ENCODE assay signal across 32 cellular contexts in genomic region chr19:30924670-30925069, GRCh38.
"Had no signal": no experiment of that assay in that cellular context is flagged by ENCODE, and none has a peak within 500 bp of the region (broad histone marks: within the 10 kb centered on the region; RNA-seq: fewer than 3 reads in every experiment).

No MANE protein-coding gene starts in this region.

- H3K27me3 ChIP-seq: brain microvascular endothelial cell, Peyer's patch, SJSA1 had no signal

- H3K4me1 ChIP-seq: Peyer's patch, SJSA1 had no signal

- H3K9ac ChIP-seq: SK-N-SH had no signal

- H3K27ac ChIP-seq: brain microvascular endothelial cell, Peyer's patch, SJSA1 had no signal

- H3K4me2 ChIP-seq: SK-N-SH had no signal

- H3K9me3 ChIP-seq: Peyer's patch, SK-N-SH had no signal

- DNase-seq: activated CD4-positive, alpha-beta T cell treated with anti-CD3 and anti-CD28 coated beads, Interleukin-2, amount 10 ng/mL, durations not matched to agents 24 days and 14 days; activated CD4-positive, alpha-beta T cell treated with anti-CD3 and anti-CD28 coated beads, Interleukin-2, amount 50 U/mL, for 4 hours; activated CD8-positive, alpha-beta T cell treated with anti-CD3 and anti-CD28 coated beads for 36 hours; activated effector memory CD4-positive, alpha-beta T cell treated with anti-CD3 and anti-CD28 coated beads, Interleukin-2, amount 50 U/mL, for 16 hours; activated naive CD4-positive, alpha-beta T cell; activated naive CD4-positive, alpha-beta T cell treated with anti-CD3 and anti-CD28 coated beads, Interleukin-2, amount 50 U/mL, for 16 hours; activated naive CD8-positive, alpha-beta T cell treated with anti-CD3 and anti-CD28 coated beads for 36 hours; activated T-cell treated with anti-CD3 and anti-CD28 coated beads, Interleukin-2, amount 50 U/mL, for 1 hour; activated T-cell treated with anti-CD3 and anti-CD28 coated beads, Interleukin-2, amount 50 U/mL, for 72 hours; amniotic stem cell; aorta; brain microvascular endothelial cell; Kasumi-1; MG63; NCI-H1048; NCI-H1105 treated with DMSO at 0.1 percent for 48 hours; NCI-H1436; NCI-H1694; NCI-H1930; NCI-H2081 treated with DMSO at 0.1 percent for 48 hours; NCI-H226; NCI-H446 treated with DMSO at 0.1 percent for 48 hours; NCI-H524 treated with DMSO at 0.1 percent for 48 hours; NCI-H774; NK-92 treated with Interleukin-12 subunit alpha and Interleukin-12 subunit beta, amount 100 ng/mL, for 24 hours; PC-3; Peyer's patch; RPMI8226; SHP77 treated with DMSO at 0.1 percent for 48 hours; SK-N-SH had no signal

- H3K36me3 ChIP-seq: brain microvascular endothelial cell, MG63, Peyer's patch, SJSA1 had no signal

- H3K4me3 ChIP-seq: MG63, Peyer's patch, SJSA1 had no signal

- ATAC-seq: activated CD8-positive, alpha-beta T cell treated with anti-CD3 and anti-CD28 coated beads for 36 hours; activated T-cell treated with anti-CD3 and anti-CD28 coated beads, Interleukin-2, amount 50 U/mL, for 72 hours; activated T-helper 17 cell treated with anti-CD3 and anti-CD28 coated beads, Interleukin-2, amount 50 U/mL, for 72 hours; PC-3 had no signal
